ENCODE assay signal across 1 cellular context in the genomic region with DNA sequence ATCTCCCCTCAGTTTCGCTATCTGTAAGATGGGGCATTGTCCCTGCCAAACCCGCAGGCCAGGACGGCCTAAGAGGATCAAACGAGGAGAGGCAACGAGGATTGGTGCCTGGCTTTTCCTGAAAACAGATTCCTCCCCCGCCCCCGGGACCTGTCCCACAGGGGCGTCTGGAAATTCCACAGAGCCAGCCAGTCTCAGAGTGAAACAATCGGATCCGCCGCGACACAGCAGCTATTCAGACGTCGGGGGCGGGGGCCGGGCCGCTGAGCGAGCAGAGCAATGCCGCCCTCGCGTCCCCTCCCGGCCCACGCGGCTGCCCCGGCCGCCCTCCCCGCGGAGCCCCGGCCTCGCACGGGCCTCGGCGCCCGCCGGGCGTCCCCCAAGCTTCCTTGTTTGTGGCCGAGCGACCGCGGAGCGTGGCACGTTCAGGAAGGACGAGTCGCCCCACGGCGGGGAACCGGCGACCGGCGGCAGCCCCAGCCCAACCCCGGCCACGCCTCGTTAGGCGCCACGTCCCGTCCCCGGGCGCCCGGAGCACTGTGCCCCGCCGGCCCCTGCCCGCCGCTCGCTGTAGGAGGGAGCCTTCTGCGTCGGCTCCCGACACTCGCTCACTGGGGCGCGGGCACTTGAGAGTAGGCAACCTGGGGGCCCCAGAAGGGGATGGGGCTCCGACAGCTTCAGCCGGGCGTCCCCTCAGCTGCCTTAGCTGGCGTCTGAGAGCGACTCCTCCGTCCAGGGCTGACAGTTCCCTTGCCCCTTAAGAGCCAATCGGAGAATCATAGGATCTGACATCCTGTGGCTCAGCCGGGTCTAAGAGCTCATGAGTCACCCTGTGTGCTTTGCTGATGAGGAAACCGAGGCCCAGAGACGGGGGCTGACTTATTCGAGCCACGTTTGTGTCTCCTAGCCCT.
TF ChIP-seq lines count a peak whose summit lies in the region.

No MANE protein-coding gene starts in this region.

TF ChIP-seq in IMR-90, 13 proteins besides CTCF, POLR2A, EP300 and RAD21 (continued from another document):
- TF ChIP-seq RFX5 (IDR thresholded peaks at IDR 0.05; ENCODE audit: low read depth, low read length) (no peak), FOS (IDR thresholded peaks at IDR 0.05; ENCODE audit: low read depth, low read length) (peak; percentile 68), CHD1 (IDR thresholded peaks at IDR 0.05; ENCODE audit: low read depth, low read length) (no peak), RCOR1 (IDR thresholded peaks at IDR 0.05; ENCODE audit: insufficient replicate concordance, low read length) (peak; percentile 12), MAFK (IDR thresholded peaks at IDR 0.05; ENCODE audit: low read depth, low read length) (no peak), USF2 (IDR thresholded peaks at IDR 0.05; ENCODE audit: low read depth, low read length) (no peak), CEBPB (IDR thresholded peaks at IDR 0.05; ENCODE audit: low read depth, low read length) (peak; percentile 64), MAZ (IDR thresholded peaks at IDR 0.05; ENCODE audit: borderline replicate concordance, low read depth, low read length) (peak; percentile 45; the same call in 1 of the 2 replicates)
- TF ChIP-seq, protein P1, sequence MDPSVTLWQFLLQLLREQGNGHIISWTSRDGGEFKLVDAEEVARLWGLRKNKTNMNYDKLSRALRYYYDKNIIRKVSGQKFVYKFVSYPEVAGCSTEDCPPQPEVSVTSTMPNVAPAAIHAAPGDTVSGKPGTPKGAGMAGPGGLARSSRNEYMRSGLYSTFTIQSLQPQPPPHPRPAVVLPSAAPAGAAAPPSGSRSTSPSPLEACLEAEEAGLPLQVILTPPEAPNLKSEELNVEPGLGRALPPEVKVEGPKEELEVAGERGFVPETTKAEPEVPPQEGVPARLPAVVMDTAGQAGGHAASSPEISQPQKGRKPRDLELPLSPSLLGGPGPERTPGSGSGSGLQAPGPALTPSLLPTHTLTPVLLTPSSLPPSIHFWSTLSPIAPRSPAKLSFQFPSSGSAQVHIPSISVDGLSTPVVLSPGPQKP (IDR thresholded peaks at IDR 0.05; ENCODE audit: borderline replicate concordance, low read depth, low read length), result no peak
